ENCODE assay signal across 8 cellular contexts in the genomic region with DNA sequence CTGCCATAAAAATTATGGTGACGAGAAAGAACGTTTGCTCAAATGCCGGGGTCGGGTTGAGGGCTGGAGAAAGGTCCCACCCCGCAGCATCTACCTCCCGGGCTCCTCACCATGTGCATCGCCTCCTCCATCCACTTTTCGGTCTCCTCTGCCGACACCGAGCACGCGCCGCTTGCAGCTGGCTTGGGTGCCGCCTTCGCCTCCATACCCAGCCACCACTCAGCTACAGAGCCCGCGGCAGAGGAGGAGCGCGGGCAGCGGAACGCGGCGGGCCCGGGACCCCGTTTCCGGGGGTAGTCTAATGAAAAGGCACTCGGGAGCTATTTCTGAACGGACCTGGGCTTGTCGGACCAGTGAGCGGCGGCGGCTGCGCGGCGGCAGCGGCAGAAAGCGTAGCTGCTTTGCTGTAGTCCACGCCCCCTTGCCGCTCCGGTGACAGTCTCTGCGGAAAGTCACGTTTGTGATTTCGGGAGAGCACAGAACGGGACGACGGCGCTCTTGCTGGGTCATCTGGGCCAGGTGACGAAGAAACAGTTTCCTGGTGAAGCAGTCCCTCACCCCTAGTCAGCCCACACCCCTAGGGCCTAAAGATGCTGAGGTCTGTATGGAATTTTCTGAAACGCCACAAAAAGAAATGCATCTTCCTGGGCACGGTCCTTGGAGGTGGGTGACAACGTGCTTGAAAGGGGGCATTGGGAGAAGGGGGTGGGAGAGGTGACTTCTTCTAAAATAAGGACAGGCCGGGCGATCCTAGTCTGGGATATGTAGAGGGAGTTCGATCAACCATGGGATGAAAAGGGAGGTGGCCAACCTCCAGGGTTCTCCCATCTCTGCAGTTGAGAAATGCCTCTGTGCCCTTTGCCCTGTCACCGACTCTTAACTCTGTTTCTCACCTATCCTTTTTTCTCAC.
DNase-seq lines count a peak whose midpoint lies in the region; ATAC-seq lines count a peak whose summit lies in the region.

A gene (minus strand): TSS at position 243 of the 910 bp plus-strand sequence. CDS start 37 bp downstream, at position 206.
A gene with protein sequence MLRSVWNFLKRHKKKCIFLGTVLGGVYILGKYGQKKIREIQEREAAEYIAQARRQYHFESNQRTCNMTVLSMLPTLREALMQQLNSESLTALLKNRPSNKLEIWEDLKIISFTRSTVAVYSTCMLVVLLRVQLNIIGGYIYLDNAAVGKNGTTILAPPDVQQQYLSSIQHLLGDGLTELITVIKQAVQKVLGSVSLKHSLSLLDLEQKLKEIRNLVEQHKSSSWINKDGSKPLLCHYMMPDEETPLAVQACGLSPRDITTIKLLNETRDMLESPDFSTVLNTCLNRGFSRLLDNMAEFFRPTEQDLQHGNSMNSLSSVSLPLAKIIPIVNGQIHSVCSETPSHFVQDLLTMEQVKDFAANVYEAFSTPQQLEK (plus strand): TSS at position 353 of the 910 bp plus-strand sequence. CDS start 238 bp downstream, at position 591.

- H3K27me3 ChIP-seq in BLaER1 = no peaks in the 10 kb centered on the region

- peak within 1 kb of the TSS; percentile 81 for H3K4me3 ChIP-seq in BLaER1

- peak within 1 kb of the TSS; percentile 89 for H3K9ac ChIP-seq in BLaER1

- peak within 1 kb of the TSS; percentile 88 for H3K27ac ChIP-seq in BLaER1
- H3K27ac ChIP-seq in cingulate gyrus (ENCODE audit: low read depth, low read length) = peak within 1 kb of the TSS; percentile 43

- peak within 1 kb of the TSS; percentile 93 for H3K4me2 ChIP-seq in BLaER1

- H4K20me1 ChIP-seq in BLaER1 = no peaks in the 10 kb centered on the region

- peak; percentile 92 for DNase-seq in NCI-H524 treated with DMSO at 0.1 percent for 48 hours (lab: John Stamatoyannopoulos, UW)
- DNase-seq in activated CD4-positive, alpha-beta T cell treated with anti-CD3 and anti-CD28 coated beads for 4 hours = peak; percentile 90 to 93
- DNase-seq in kidney tubule cell (ENCODE audit: low spot score) = peak; percentile 96
- DNase-seq in stimulated activated CD4-positive, alpha-beta T cell treated with anti-CD3 and anti-CD28 coated beads, Interleukin-1b, Interleukin-23, amount 100 ng/mL, for 1 hour (ENCODE audit: low read depth in 2 of 2) = peak; percentile 76 to 80

- H3K36me3 ChIP-seq in BLaER1 = peaks cover 4% of the 10 kb centered on the region

- peak; percentile 98 for ATAC-seq in GM19324 (IDR thresholded peaks at IDR 0.05; ENCODE audit: low FRiP score, unreplicated experiment)
- peak; percentile 92 for ATAC-seq in HG03460 (IDR thresholded peaks at IDR 0.05; ENCODE audit: unreplicated experiment)

- H3K4me1 ChIP-seq in BLaER1 = peaks cover 32% of the 10 kb centered on the region

- no peaks in the 10 kb centered on the region for H3K9me3 ChIP-seq in BLaER1

Comparison
In these comparisons a context has a peak if more than half of its experiments do, and no peak if none do; other contexts are left out.
1. Peak in every context shown above with its lines: DNase-seq, ATAC-seq, H3K4me3 ChIP-seq and H3K27ac ChIP-seq.